In the genomic region with DNA sequence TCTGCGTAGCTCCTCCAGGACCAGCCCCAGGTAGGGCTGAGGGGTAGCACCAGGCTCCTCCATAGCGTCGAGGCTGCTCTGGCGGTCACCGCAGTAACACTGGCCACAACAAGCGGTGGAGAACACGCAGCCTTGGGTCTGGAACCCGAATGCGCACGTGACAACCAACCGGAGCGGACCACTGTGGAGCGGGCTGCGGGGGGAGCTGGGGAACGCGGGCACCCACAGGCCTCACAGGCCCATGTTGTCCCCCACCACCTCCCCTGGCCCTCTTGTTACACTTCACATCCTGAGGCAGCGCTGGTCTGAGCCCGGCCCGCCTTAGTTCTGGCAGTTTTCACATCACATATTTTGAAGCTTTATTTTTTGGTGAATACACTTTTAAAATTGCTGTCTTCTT, we compare ENCODE assay signal across 1 cellular context. TPM values are rescaled to one million over a fixed set of nuclear protein-coding genes. Genes with fewer than 3 reads are reported as not detected.
"Had no signal": no experiment of that assay in that cellular context is flagged by ENCODE, and none has a peak within 500 bp of the region (broad histone marks: within the 10 kb centered on the region; RNA-seq: fewer than 3 reads in every experiment).

A gene with protein sequence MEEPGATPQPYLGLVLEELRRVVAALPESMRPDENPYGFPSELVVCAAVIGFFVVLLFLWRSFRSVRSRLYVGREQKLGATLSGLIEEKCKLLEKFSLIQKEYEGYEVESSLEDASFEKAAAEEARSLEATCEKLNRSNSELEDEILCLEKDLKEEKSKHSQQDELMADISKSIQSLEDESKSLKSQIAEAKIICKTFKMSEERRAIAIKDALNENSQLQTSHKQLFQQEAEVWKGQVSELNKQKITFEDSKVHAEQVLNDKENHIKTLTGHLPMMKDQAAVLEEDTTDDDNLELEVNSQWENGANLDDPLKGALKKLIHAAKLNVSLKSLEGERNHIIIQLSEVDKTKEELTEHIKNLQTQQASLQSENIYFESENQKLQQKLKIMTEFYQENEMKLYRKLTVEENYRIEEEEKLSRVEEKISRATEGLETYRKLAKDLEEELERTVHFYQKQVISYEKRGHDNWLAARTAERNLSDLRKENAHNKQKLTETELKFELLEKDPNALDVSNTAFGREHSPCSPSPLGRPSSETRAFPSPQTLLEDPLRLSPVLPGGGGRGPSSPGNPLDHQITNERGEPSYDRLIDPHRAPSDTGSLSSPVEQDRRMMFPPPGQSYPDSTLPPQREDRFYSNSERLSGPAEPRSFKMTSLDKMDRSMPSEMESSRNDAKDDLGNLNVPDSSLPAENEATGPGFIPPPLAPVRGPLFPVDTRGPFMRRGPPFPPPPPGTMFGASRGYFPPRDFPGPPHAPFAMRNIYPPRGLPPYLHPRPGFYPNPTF (minus strand): TSS at position 101 of the 400 bp plus-strand sequence. CDS start 38 bp downstream, at position 63.

RNA-seq across cellular contexts. Expression of the gene that starts here (rescaled TPM):
- total RNA-seq: G401 had no signal
